ENCODE assay signal across 11 cellular contexts in genomic region chr17:46056800-46057304, GRCh38. TPM values are rescaled to one million over a fixed set of nuclear protein-coding genes. Genes with fewer than 3 reads are reported as not detected.
DNase-seq lines count a peak whose midpoint lies in the region; ATAC-seq and TF ChIP-seq lines count a peak whose summit lies in the region.
"Had no signal": no experiment of that assay in that cellular context is flagged by ENCODE, and none has a peak within 500 bp of the region (broad histone marks: within the 10 kb centered on the region; RNA-seq: fewer than 3 reads in every experiment).

No MANE protein-coding gene starts in this region.

- no peak overlapping the region for H3K4me3 Mint-ChIP-seq in immature natural killer cell
- H3K4me3 Mint-ChIP-seq: activated CD4-positive, alpha-beta T cell treated with anti-CD3 and anti-CD28 coated beads, Interleukin-2, amount 10 ng/mL, durations not matched to agents 7 days and 5 days had no signal

- no peaks in the 10 kb centered on the region for H3K27me3 ChIP-seq in HUES6 (ENCODE audit: control insufficient read depth, insufficient read depth, low read length)
- H3K27me3 ChIP-seq: dorsolateral prefrontal cortex had no signal

- H3K36me3 ChIP-seq in HUES6 (ENCODE audit: control insufficient read depth, insufficient read depth, low read length): peaks cover 25% of the 10 kb centered on the region

- peak overlapping the region in 3 of 6 donors; percentile 36 to 58 (median 55) for H3K27ac Mint-ChIP-seq in immature natural killer cell
- H3K27ac Mint-ChIP-seq: activated CD4-positive, alpha-beta T cell treated with anti-CD3 and anti-CD28 coated beads, Interleukin-2, amount 10 ng/mL, durations not matched to agents 7 days and 5 days had no signal

- TF ChIP-seq CTCF in AG10803 (conservative IDR thresholded peaks at IDR 0.05; ENCODE audit: low read length): no peak

- peak; percentile 75 for DNase-seq in AG10803 (ENCODE audit: low read depth)
- DNase-seq in astrocyte of the hippocampus (ENCODE audit: low read depth, low spot score): peak; percentile 64
- DNase-seq in myocyte (ENCODE audit: low read depth): peak; percentile 50
- DNase-seq in NCI-H1436 treated with DMSO at 0.1 percent for 48 hours (lab: John Stamatoyannopoulos, UW): no peak
- no peak for DNase-seq in immature natural killer cell
- no peak for DNase-seq in KBM-7
- DNase-seq: activated CD4-positive, alpha-beta T cell treated with anti-CD3 and anti-CD28 coated beads, Interleukin-2, amount 10 ng/mL, durations not matched to agents 7 days and 5 days; dorsolateral prefrontal cortex; stimulated activated CD4-positive, alpha-beta T cell treated with anti-CD3 and anti-CD28 coated beads, Interleukin-4, amount 100 ng/mL, for 4 hours had no signal

- in situ Hi-C loops in KBM-7 (cut with MboI; ENCODE audit: low pct_unique_long_range_greater_than_20kb, low sequenced_read_pairs): no loop called here

- H3K36me3 Mint-ChIP-seq in immature natural killer cell: peaks cover under 1 to 14% (median 5%) of the 10 kb centered on the region in 3 donors

- H3K9ac ChIP-seq in HUES6 (ENCODE audit: low read length): peak overlapping the region; percentile 33

- H3K4me1 ChIP-seq in HUES6 (ENCODE audit: control insufficient read depth, insufficient read depth, low read length): peaks cover 23% of the 10 kb centered on the region

- peaks cover 0 to 7% (median 0%) of the 10 kb centered on the region in 3 donors for H3K27me3 Mint-ChIP-seq in immature natural killer cell (ENCODE audit: low read depth in 3 of 3)
- H3K27me3 Mint-ChIP-seq: activated CD4-positive, alpha-beta T cell treated with anti-CD3 and anti-CD28 coated beads, Interleukin-2, amount 10 ng/mL, durations not matched to agents 7 days and 5 days had no signal

- H3K4me1 Mint-ChIP-seq in immature natural killer cell: peaks cover 23 to 54% of the 10 kb centered on the region in 2 donors

- H3K27ac ChIP-seq in HUES6 (ENCODE audit: low read depth, low read length): peak overlapping the region; percentile 72

- H3K4me3 ChIP-seq in AG10803 (ENCODE audit: low read length) (no peak overlapping the region), HUES6 (ENCODE audit: low read depth, low read length) (no peak overlapping the region)
- H3K4me3 ChIP-seq: dorsolateral prefrontal cortex had no signal

- H3K9me3 Mint-ChIP-seq in immature natural killer cell: no peaks in the 10 kb centered on the region
- H3K9me3 Mint-ChIP-seq: activated CD4-positive, alpha-beta T cell treated with anti-CD3 and anti-CD28 coated beads, Interleukin-2, amount 10 ng/mL, durations not matched to agents 7 days and 5 days had no signal

- H3K9me3 ChIP-seq in HUES6 (ENCODE audit: control insufficient read depth, insufficient read depth, low read depth, low read length): no peaks in the 10 kb centered on the region

- ATAC-seq in HG02970 (IDR thresholded peaks at IDR 0.05; ENCODE audit: low FRiP score, unreplicated experiment): no peak

RNA-seq across cellular contexts. Expression of gene STH, which starts 57.8 kb away (rescaled TPM):
- total RNA-seq in myocyte: not detected in 2 replicates
- polyA plus RNA-seq in myocyte (2012): not detected
- not detected for polyA plus RNA-seq in immature natural killer cell
- total RNA-seq: activated CD4-positive, alpha-beta T cell treated with anti-CD3 and anti-CD28 coated beads, Interleukin-2, amount 10 ng/mL, durations not matched to agents 7 days and 5 days had no signal

Comparison
In these comparisons a context has a peak if more than half of its experiments do, and no peak if none do; other contexts are left out.
1. DNase-seq: peak in AG10803 (single experiment), astrocyte of the hippocampus (single experiment) and myocyte (single experiment); none in NCI-H1436 treated with DMSO at 0.1 percent for 48 hours (single experiment), immature natural killer cell (0 of 3) and KBM-7 (single experiment).